Comparison of ENCODE assay signal across 17 cellular contexts in the genomic region with DNA sequence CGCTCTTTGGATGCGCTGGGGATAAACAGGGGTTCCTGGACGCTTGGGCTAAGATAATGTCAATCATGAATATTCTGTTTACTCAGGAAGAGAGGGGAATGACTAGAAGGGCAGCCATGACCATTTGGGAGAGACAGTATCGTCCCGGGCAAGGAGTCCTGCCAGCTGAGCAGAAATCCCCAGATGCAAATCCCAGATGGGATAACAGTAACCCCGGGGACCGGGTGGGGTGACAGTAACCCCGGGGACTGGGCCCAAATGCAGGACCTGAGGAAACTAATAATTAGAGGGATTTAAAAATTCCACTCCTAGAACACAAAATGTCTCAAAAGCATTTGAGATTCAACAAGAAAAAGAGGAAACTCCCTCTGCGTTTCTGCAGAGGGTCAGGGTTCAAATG.
DNase-seq lines count a peak whose midpoint lies in the region; ATAC-seq and TF ChIP-seq lines count a peak whose summit lies in the region.
"Had no signal": no experiment of that assay in that cellular context is flagged by ENCODE, and none has a peak within 500 bp of the region (broad histone marks: within the 10 kb centered on the region; RNA-seq: fewer than 3 reads in every experiment).

No MANE protein-coding gene starts in this region.

- 94 to 95% methylated on average over 6 to 9 of the region's 9 CpGs for WGBS in endodermal cell (ENCODE audit: insufficient coverage in 1 of 2, insufficient read length in 1 of 2), 2 experiments

- H3K27me3 ChIP-seq in left ventricle myocardium inferior (ENCODE audit: low read depth), result peaks cover 19% of the 10 kb centered on the region
- H3K27me3 ChIP-seq in endodermal cell (ENCODE audit: control insufficient read depth, insufficient read depth, low read length, poor library complexity, severe bottlenecking), result no peaks in the 10 kb centered on the region

- no peak for ATAC-seq in left cardiac atrium
- ATAC-seq in stimulated activated effector memory CD8-positive, alpha-beta T cell treated with anti-CD3 and anti-CD28 coated beads, Interleukin-12 subunit alpha, Interleukin-12 subunit beta, amount 100 ng/mL, for 72 hours, result no peak
- no peak for ATAC-seq in activated CD4-positive, CD25-positive, alpha-beta regulatory T cell treated with anti-CD3 and anti-CD28 coated beads, Interleukin-2, amount 50 U/mL, for 24 hours
- ATAC-seq: HepG2 had no signal

- no peak for TF ChIP-seq CTCF in left ventricle myocardium inferior (IDR thresholded peaks at IDR 0.05; ENCODE audit: borderline replicate concordance)
- TF ChIP-seq CTCF in endodermal cell (conservative IDR thresholded peaks at IDR 0.05), result no peak

- intact Hi-C loops in left ventricle myocardium inferior (cut with micrococcal nuclease) (no loop called here), left cardiac atrium (cut with DNase I) (no loop called here), posterior vena cava (cut with DNase I) (loop anchor here in 1 of 2 donors (10.0 kb wide), 1 partner anchor 66 kb away; no protein-coding TSS in a partner anchor)

- DNase-seq in left ventricle myocardium inferior (no peak), left cardiac atrium (no peak), endodermal cell (peak; percentile 10), posterior vena cava (ENCODE audit: low spot score) (peak; percentile 63), H4 (ENCODE audit: low spot score) (no peak)
- DNase-seq in stimulated activated effector memory CD8-positive, alpha-beta T cell treated with anti-CD3 and anti-CD28 coated beads, Interleukin-12 subunit alpha, Interleukin-12 subunit beta, amount 100 ng/mL, for 72 hours (ENCODE audit: low spot score in 2 of 2), result no peak
- DNase-seq: ACHN; CD4-positive, alpha-beta memory T cell; DMS153; DMS79 treated with DMSO at 0.1 percent for 48 hours; EL; GOT3; HCEC 1CT; HFFc6 had no signal

- no peak overlapping the region for H3K4me3 Mint-ChIP-seq in endodermal cell
- H3K4me3 Mint-ChIP-seq in stimulated activated effector memory CD8-positive, alpha-beta T cell treated with anti-CD3 and anti-CD28 coated beads, Interleukin-12 subunit alpha, Interleukin-12 subunit beta, amount 100 ng/mL, for 72 hours, result no peak overlapping the region
- H3K4me3 Mint-ChIP-seq: CD4-positive, alpha-beta memory T cell; HFFc6 had no signal

- H3K36me3 ChIP-seq in left ventricle myocardium inferior (no peaks in the 10 kb centered on the region), endodermal cell (ENCODE audit: control insufficient read depth, insufficient read depth, low read length) (no peaks in the 10 kb centered on the region)

- no peaks in the 10 kb centered on the region for H3K27me3 Mint-ChIP-seq in endodermal cell (ENCODE audit: insufficient read depth)

- H3K27ac ChIP-seq in left ventricle myocardium inferior (replicated peaks) (peak overlapping the region; percentile 59), endodermal cell (ENCODE audit: low read depth, low read length) (no peak overlapping the region)
- H3K27ac ChIP-seq: C4-2B had no signal

- H3K36me3 Mint-ChIP-seq in endodermal cell (ENCODE audit: low read depth), result no peaks in the 10 kb centered on the region
- H3K36me3 Mint-ChIP-seq in stimulated activated effector memory CD8-positive, alpha-beta T cell treated with anti-CD3 and anti-CD28 coated beads, Interleukin-12 subunit alpha, Interleukin-12 subunit beta, amount 100 ng/mL, for 72 hours, result no peaks in the 10 kb centered on the region
- H3K36me3 Mint-ChIP-seq: CD4-positive, alpha-beta memory T cell had no signal

- no peak overlapping the region for H3K9ac ChIP-seq in endodermal cell (ENCODE audit: extremely low read depth, low read length, poor library complexity, severe bottlenecking)

- H3K27ac Mint-ChIP-seq in endodermal cell, result no peak overlapping the region
- H3K27ac Mint-ChIP-seq in stimulated activated effector memory CD8-positive, alpha-beta T cell treated with anti-CD3 and anti-CD28 coated beads, Interleukin-12 subunit alpha, Interleukin-12 subunit beta, amount 100 ng/mL, for 72 hours, result no peak overlapping the region
- H3K27ac Mint-ChIP-seq: HFFc6 had no signal

- H3K4me3 ChIP-seq in left ventricle myocardium inferior (no peak overlapping the region), endodermal cell (ENCODE audit: low read length) (no peak overlapping the region)

- H3K9me3 ChIP-seq in left ventricle myocardium inferior (replicated peaks) (no peaks in the 10 kb centered on the region), endodermal cell (ENCODE audit: control insufficient read depth, low read length) (no peaks in the 10 kb centered on the region)

- H3K4me1 ChIP-seq in left ventricle myocardium inferior (peaks cover 12% of the 10 kb centered on the region), endodermal cell (ENCODE audit: control insufficient read depth, insufficient read depth, low read length) (peaks cover 4% of the 10 kb centered on the region)

- H3K9me3 Mint-ChIP-seq in endodermal cell, result no peaks in the 10 kb centered on the region
- H3K9me3 Mint-ChIP-seq in stimulated activated effector memory CD8-positive, alpha-beta T cell treated with anti-CD3 and anti-CD28 coated beads, Interleukin-12 subunit alpha, Interleukin-12 subunit beta, amount 100 ng/mL, for 72 hours, result no peaks in the 10 kb centered on the region
- H3K9me3 Mint-ChIP-seq: CD4-positive, alpha-beta memory T cell had no signal

- peaks cover 23% of the 10 kb centered on the region for H3K4me1 Mint-ChIP-seq in endodermal cell
- H3K4me1 Mint-ChIP-seq in stimulated activated effector memory CD8-positive, alpha-beta T cell treated with anti-CD3 and anti-CD28 coated beads, Interleukin-12 subunit alpha, Interleukin-12 subunit beta, amount 100 ng/mL, for 72 hours, result peaks cover 6% of the 10 kb centered on the region
- H3K4me1 Mint-ChIP-seq: CD4-positive, alpha-beta memory T cell had no signal

Comparison
In these comparisons a context has a peak if more than half of its experiments do, and no peak if none do; other contexts are left out.
1. DNase-seq: peak in endodermal cell (single experiment) and posterior vena cava (single experiment); none in left ventricle myocardium inferior (single experiment), left cardiac atrium (single experiment), stimulated activated effector memory CD8-positive, alpha-beta T cell treated with anti-CD3 and anti-CD28 coated beads, Interleukin-12 subunit alpha, Interleukin-12 subunit beta, amount 100 ng/mL, for 72 hours (0 of 2) and H4 (single experiment).